In genomic region chr18:13437801-13438506, GRCh38 we compare ENCODE assay signal across 12 cellular contexts.
DNase-seq lines count a peak whose midpoint lies in the region; ATAC-seq, FAIRE-seq and TF ChIP-seq lines count a peak whose summit lies in the region.
"Had no signal": no experiment of that assay in that cellular context is flagged by ENCODE, and none has a peak within 500 bp of the region (broad histone marks: within the 10 kb centered on the region; RNA-seq: fewer than 3 reads in every experiment).

No MANE protein-coding gene starts in this region.

- H3K4me1 Mint-ChIP-seq in T-cell: peaks cover 56 to 67% (median 64%) of the 10 kb centered on the region in 3 donors

- WGBS in smooth muscle cell (ENCODE audit: low lambda C conversion rate): 85% methylated on average over 17 of the region's 17 CpGs
- WGBS in pancreas, 2 donors: 86 to 88% methylated on average over 17 of the region's 17 CpGs

- intact Hi-C loops in pancreas (cut with DNase I): no loop called here

- H3K4me2 ChIP-seq in BLaER1: peak overlapping the region; percentile 94
- H3K4me2 ChIP-seq in smooth muscle cell: no peak overlapping the region

- no peak for FAIRE-seq in pancreas (lab: Jason Lieb, UNC)
- FAIRE-seq: endothelial cell of umbilical vein, HTR-8/SVneo, islet of Langerhans had no signal

- CTCF ChIA-PET in T-cell (lab: Charles Lee): interaction anchor here (0.7 to 1.6 kb wide), 2 partner anchors 58 to 221 kb away, joined by 3 to 4 read pairs; no protein-coding TSS in a partner anchor

- peaks cover 18% of the 10 kb centered on the region for H3K79me2 ChIP-seq in smooth muscle cell (ENCODE audit: low read depth)

- H3K9me3 ChIP-seq in BLaER1 (no peaks in the 10 kb centered on the region), smooth muscle cell (replicated peaks; ENCODE audit: low read depth) (no peaks in the 10 kb centered on the region), pancreas (no peaks in the 10 kb centered on the region)

- H3K36me3 Mint-ChIP-seq in T-cell: no peaks in the 10 kb centered on the region

- H2AFZ ChIP-seq in smooth muscle cell (ENCODE audit: low read depth): no peak overlapping the region

- peak overlapping the region; percentile 89 for H3K27ac ChIP-seq in BLaER1
- peak overlapping the region; percentile 81 for H3K27ac ChIP-seq in smooth muscle cell (ENCODE audit: low read depth)
- H3K27ac ChIP-seq in pancreas: no peak overlapping the region

- DNase-seq in T-cell (peak; percentile 17 to 87 (median 57)), smooth muscle cell (lab: John Stamatoyannopoulos, UW; ENCODE audit: unreplicated experiment) (no peak), pancreas (no peak), SIG-M5 treated with dmso at 0.1 percent for 504 hours (lab: John Stamatoyannopoulos, UW; ENCODE audit: unreplicated experiment) (no peak), NCI-H2029 treated with DMSO at 0.1 percent for 48 hours (lab: John Stamatoyannopoulos, UW) (no peak)
- DNase-seq in activated T-helper 9 cell treated with anti-CD3 and anti-CD28 coated beads, Interleukin-2, amount 50 U/mL, for 16 hours (ENCODE audit: low read depth): peak; percentile 36
- DNase-seq: GOT3 had no signal

- H4K20me1 ChIP-seq in BLaER1 (no peaks in the 10 kb centered on the region), smooth muscle cell (ENCODE audit: low read depth) (no peaks in the 10 kb centered on the region)

- H3K27ac Mint-ChIP-seq in T-cell: peak overlapping the region; percentile 94 to 96

- H3K27me3 ChIP-seq in BLaER1 (no peaks in the 10 kb centered on the region), smooth muscle cell (ENCODE audit: low read depth) (no peaks in the 10 kb centered on the region), pancreas (no peaks in the 10 kb centered on the region)

- H3K27me3 Mint-ChIP-seq in T-cell: no peaks in the 10 kb centered on the region

- TF ChIP-seq CTCF in smooth muscle cell (IDR thresholded peaks at IDR 0.05; ENCODE audit: borderline replicate concordance, insufficient read depth, poor library complexity, severe bottlenecking) (no peak), pancreas (IDR thresholded peaks at IDR 0.05) (no peak)

- H3K9me3 Mint-ChIP-seq in T-cell: no peaks in the 10 kb centered on the region

- H3K4me1 ChIP-seq in BLaER1 (peaks cover 98% of the 10 kb centered on the region), smooth muscle cell (ENCODE audit: low read depth) (peaks cover 4% of the 10 kb centered on the region), pancreas (no peaks in the 10 kb centered on the region)

- ATAC-seq in T-cell (replicated peaks in 1 of 4) (peak; percentile 67 to 92 (median 78)), pancreas (no peak), GM19035 (IDR thresholded peaks at IDR 0.05; ENCODE audit: unreplicated experiment) (no peak)

- POLR2A ChIA-PET in T-cell (lab: Charles Lee): interaction anchor here (0.5 to 1.0 kb wide), 2 partner anchors 19 to 174 kb away, joined by 3 read pairs; no protein-coding TSS in a partner anchor

- H3F3A ChIP-seq in smooth muscle cell (ENCODE audit: low read depth): peaks cover 15% of the 10 kb centered on the region

- H3K4me3 ChIP-seq in BLaER1 (peak overlapping the region; percentile 54), smooth muscle cell (no peak overlapping the region), pancreas (no peak overlapping the region)

- H3K4me3 Mint-ChIP-seq in T-cell: peak overlapping the region; percentile 72 to 76 (median 76)

- H3K9ac ChIP-seq in BLaER1 (peak overlapping the region; percentile 74), smooth muscle cell (ENCODE audit: low read depth) (no peak overlapping the region)

- H3K36me3 ChIP-seq in BLaER1 (peaks cover 30% of the 10 kb centered on the region), smooth muscle cell (ENCODE audit: low read depth) (no peaks in the 10 kb centered on the region), pancreas (no peaks in the 10 kb centered on the region)

Comparison
In these comparisons a context has a peak if more than half of its experiments do, and no peak if none do; other contexts are left out.
1. H3K27ac ChIP-seq: peak in BLaER1 (single experiment) and smooth muscle cell (single experiment); none in pancreas (0 of 4).
2. ATAC-seq: peak in T-cell (4 of 4); none in pancreas (0 of 4) and GM19035 (single experiment).
3. DNase-seq: peak in T-cell (34 of 34) and activated T-helper 9 cell treated with anti-CD3 and anti-CD28 coated beads, Interleukin-2, amount 50 U/mL, for 16 hours (single experiment); none in smooth muscle cell (single experiment), pancreas (0 of 6), SIG-M5 treated with dmso at 0.1 percent for 504 hours (single experiment) and NCI-H2029 treated with DMSO at 0.1 percent for 48 hours (single experiment).